ENCODE assay signal across 8 cellular contexts in the genomic region with DNA sequence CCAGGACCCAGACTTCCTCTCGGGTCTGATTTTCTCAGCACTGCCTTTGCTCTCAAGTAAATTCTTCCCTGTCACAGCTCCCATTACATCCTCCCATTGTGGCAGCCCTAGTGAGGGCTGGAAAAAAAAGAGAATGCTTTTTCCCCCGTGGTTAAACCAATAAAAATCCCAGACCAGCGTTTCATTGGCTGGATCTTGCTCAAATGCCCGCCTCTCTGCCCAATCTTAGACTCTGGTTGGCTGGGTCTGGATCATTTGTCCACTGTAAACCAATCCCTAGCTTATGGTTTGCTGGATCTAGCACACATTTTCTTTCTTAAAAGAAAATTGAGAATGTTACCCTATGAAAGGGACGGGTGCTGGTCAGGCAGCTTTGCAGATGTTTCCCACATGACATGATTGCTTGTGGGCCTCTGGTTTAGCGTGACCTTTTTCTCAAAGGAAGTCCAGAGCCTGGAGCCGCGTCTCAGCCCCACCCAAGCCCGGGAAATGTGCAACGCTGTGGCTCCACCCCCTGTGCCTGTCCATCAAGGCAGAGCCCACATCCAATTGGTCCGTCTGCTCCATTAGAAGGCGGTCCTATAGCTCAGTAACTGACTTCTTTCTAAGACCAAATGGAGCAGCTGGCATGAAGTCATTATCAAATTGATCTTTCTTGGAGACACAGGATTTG. TPM values are rescaled to one million over a fixed set of nuclear protein-coding genes. Genes with fewer than 3 reads are reported as not detected.
DNase-seq lines count a peak whose midpoint lies in the region; ATAC-seq, FAIRE-seq and TF ChIP-seq lines count a peak whose summit lies in the region.

No MANE protein-coding gene starts in this region.

- peaks cover 55% of the 10 kb centered on the region for H3K4me1 Mint-ChIP-seq in stimulated activated effector memory CD8-positive, alpha-beta T cell treated with anti-CD3 and anti-CD28 coated beads, Interleukin-12 subunit alpha, Interleukin-12 subunit beta, amount 100 ng/mL, for 72 hours

- 37 to 40% methylated on average over 10 to 12 of the region's 12 CpGs for WGBS in thyroid gland, 2 donors

- H3K27ac ChIP-seq in thyroid gland: no peak overlapping the region

- no peak for TF ChIP-seq CTCF in AG10803 (conservative IDR thresholded peaks at IDR 0.05; ENCODE audit: low read length)
- TF ChIP-seq CTCF in thyroid gland (IDR thresholded peaks at IDR 0.05): no peak
- TF ChIP-seq CTCF in D721Med (IDR thresholded peaks at IDR 0.05; ENCODE audit: insufficient read depth, missing control alignments): no peak

- H3K36me3 ChIP-seq in H7 (replicated peaks; ENCODE audit: control insufficient read depth, insufficient read depth, low read length) (no peaks in the 10 kb centered on the region), adipocyte (ENCODE audit: control insufficient read depth, insufficient read depth, low read length, severe bottlenecking) (no peaks in the 10 kb centered on the region), thyroid gland (no peaks in the 10 kb centered on the region)

- peaks cover 25% of the 10 kb centered on the region for H3K27me3 ChIP-seq in H7 (ENCODE audit: control insufficient read depth, insufficient read depth, low read length)
- H3K27me3 ChIP-seq in adipocyte (replicated peaks; ENCODE audit: control insufficient read depth, insufficient read depth, low read length): peaks cover 48% of the 10 kb centered on the region
- no peaks in the 10 kb centered on the region for H3K27me3 ChIP-seq in thyroid gland

- no peak overlapping the region for H3K4me3 Mint-ChIP-seq in stimulated activated effector memory CD8-positive, alpha-beta T cell treated with anti-CD3 and anti-CD28 coated beads, Interleukin-12 subunit alpha, Interleukin-12 subunit beta, amount 100 ng/mL, for 72 hours

- no peak overlapping the region for H3K4me3 ChIP-seq in AG10803 (ENCODE audit: low read length)
- H3K4me3 ChIP-seq in H7 (ENCODE audit: insufficient read depth, low read depth, low read length): no peak overlapping the region
- peak overlapping the region; percentile 16 for H3K4me3 ChIP-seq in adipocyte (ENCODE audit: low read length)
- peak overlapping the region; percentile 17; the same call in 1 of the 2 replicates for H3K4me3 ChIP-seq in iPS-18c (ENCODE audit: insufficient read depth, low read depth, low read length)
- no peak overlapping the region for H3K4me3 ChIP-seq in thyroid gland (replicated peaks in 1 of 3)

- intact Hi-C loops in thyroid gland (cut with DNase I): no loop called here

- H3K4me1 ChIP-seq in adipocyte (ENCODE audit: control insufficient read depth, insufficient read depth, low read length): no peaks in the 10 kb centered on the region
- H3K4me1 ChIP-seq in thyroid gland: no peaks in the 10 kb centered on the region

- no peak overlapping the region for H3K27ac Mint-ChIP-seq in stimulated activated effector memory CD8-positive, alpha-beta T cell treated with anti-CD3 and anti-CD28 coated beads, Interleukin-12 subunit alpha, Interleukin-12 subunit beta, amount 100 ng/mL, for 72 hours

- H3K9me3 ChIP-seq in adipocyte (ENCODE audit: control insufficient read depth, low read length) (peaks cover 12% of the 10 kb centered on the region), iPS-18c (ENCODE audit: control insufficient read depth, insufficient read depth, low read length) (no peaks in the 10 kb centered on the region), thyroid gland (no peaks in the 10 kb centered on the region)

- H3K36me3 Mint-ChIP-seq in stimulated activated effector memory CD8-positive, alpha-beta T cell treated with anti-CD3 and anti-CD28 coated beads, Interleukin-12 subunit alpha, Interleukin-12 subunit beta, amount 100 ng/mL, for 72 hours: peaks cover 3% of the 10 kb centered on the region

- no peak for TF ChIP-seq POLR2A in thyroid gland (IDR thresholded peaks at IDR 0.05)

- no peak for FAIRE-seq in D721Med (lab: Jason Lieb, UNC)

- DNase-seq in AG10803 (ENCODE audit: low read depth) (peak; percentile 63), H7 (peak; percentile 92), NCI-H774 (lab: John Stamatoyannopoulos, UW) (peak; percentile 64), adipocyte (ENCODE audit: low read depth) (peak; percentile 84), thyroid gland (peak; percentile 32 to 35), D721Med (ENCODE audit: insufficient read length, low spot score) (no peak)
- DNase-seq in stimulated activated effector memory CD8-positive, alpha-beta T cell treated with anti-CD3 and anti-CD28 coated beads, Interleukin-12 subunit alpha, Interleukin-12 subunit beta, amount 100 ng/mL, for 72 hours (ENCODE audit: low spot score in 2 of 2): no peak

- no peak overlapping the region for H3K9ac ChIP-seq in adipocyte (ENCODE audit: low read length)

- ATAC-seq in stimulated activated effector memory CD8-positive, alpha-beta T cell treated with anti-CD3 and anti-CD28 coated beads, Interleukin-12 subunit alpha, Interleukin-12 subunit beta, amount 100 ng/mL, for 72 hours: no peak

- no peaks in the 10 kb centered on the region for H3K9me3 Mint-ChIP-seq in stimulated activated effector memory CD8-positive, alpha-beta T cell treated with anti-CD3 and anti-CD28 coated beads, Interleukin-12 subunit alpha, Interleukin-12 subunit beta, amount 100 ng/mL, for 72 hours

RNA-seq across cellular contexts. Expression of a gene that starts 2.8 kb away (rescaled TPM):
- not detected in 2 replicates for total RNA-seq in H7 (2014; rRNA removed; shearing (Covaris generic))
- total RNA-seq in thyroid gland: 1 to 10 TPM in 1 of 4 donors, under 1 TPM in 1, not detected in 2; 0.54 to 1.7 TPM

RNA-seq across cellular contexts. Expression of a gene that starts 5.3 kb away (rescaled TPM):
- not detected in 2 replicates for total RNA-seq in H7 (2014; rRNA removed; shearing (Covaris generic))
- not detected for total RNA-seq in thyroid gland

RNA-seq across cellular contexts. Expression of a gene that starts 6.5 kb away (rescaled TPM):
- 92.2 and 137 TPM in 2 replicates for total RNA-seq in H7 (2014; rRNA removed; shearing (Covaris generic))
- total RNA-seq in thyroid gland: 100 to 1,000 TPM in 2 of 4 donors, 10 to 100 TPM in 2; 46.8 to 111 (median 93.1) TPM

RNA-seq across cellular contexts. Expression of a gene that starts 27.8 kb away (rescaled TPM):
- total RNA-seq in H7 (2014; rRNA removed; shearing (Covaris generic)): not detected in 2 replicates
- total RNA-seq in thyroid gland: not detected

RNA-seq across cellular contexts. Expression of a gene that starts 37.2 kb away (rescaled TPM):
- total RNA-seq in H7 (2014; rRNA removed; shearing (Covaris generic)): 17.3 and 25.9 TPM in 2 replicates
- 10 to 100 TPM; 48.8 to 89.2 (median 70.2) TPM for total RNA-seq in thyroid gland

Comparison
In these comparisons a context has a peak if more than half of its experiments do, and no peak if none do; other contexts are left out.
1. DNase-seq: peak in AG10803 (single experiment), H7 (single experiment), NCI-H774 (single experiment), adipocyte (single experiment) and thyroid gland (2 of 2); none in stimulated activated effector memory CD8-positive, alpha-beta T cell treated with anti-CD3 and anti-CD28 coated beads, Interleukin-12 subunit alpha, Interleukin-12 subunit beta, amount 100 ng/mL, for 72 hours (0 of 2) and D721Med (single experiment).
2. H3K4me3 ChIP-seq: peak in adipocyte (single experiment) and iPS-18c (single experiment); none in AG10803 (single experiment), H7 (single experiment) and thyroid gland (0 of 3).